Comparison of ENCODE assay signal across 15 cellular contexts in the genomic region with DNA sequence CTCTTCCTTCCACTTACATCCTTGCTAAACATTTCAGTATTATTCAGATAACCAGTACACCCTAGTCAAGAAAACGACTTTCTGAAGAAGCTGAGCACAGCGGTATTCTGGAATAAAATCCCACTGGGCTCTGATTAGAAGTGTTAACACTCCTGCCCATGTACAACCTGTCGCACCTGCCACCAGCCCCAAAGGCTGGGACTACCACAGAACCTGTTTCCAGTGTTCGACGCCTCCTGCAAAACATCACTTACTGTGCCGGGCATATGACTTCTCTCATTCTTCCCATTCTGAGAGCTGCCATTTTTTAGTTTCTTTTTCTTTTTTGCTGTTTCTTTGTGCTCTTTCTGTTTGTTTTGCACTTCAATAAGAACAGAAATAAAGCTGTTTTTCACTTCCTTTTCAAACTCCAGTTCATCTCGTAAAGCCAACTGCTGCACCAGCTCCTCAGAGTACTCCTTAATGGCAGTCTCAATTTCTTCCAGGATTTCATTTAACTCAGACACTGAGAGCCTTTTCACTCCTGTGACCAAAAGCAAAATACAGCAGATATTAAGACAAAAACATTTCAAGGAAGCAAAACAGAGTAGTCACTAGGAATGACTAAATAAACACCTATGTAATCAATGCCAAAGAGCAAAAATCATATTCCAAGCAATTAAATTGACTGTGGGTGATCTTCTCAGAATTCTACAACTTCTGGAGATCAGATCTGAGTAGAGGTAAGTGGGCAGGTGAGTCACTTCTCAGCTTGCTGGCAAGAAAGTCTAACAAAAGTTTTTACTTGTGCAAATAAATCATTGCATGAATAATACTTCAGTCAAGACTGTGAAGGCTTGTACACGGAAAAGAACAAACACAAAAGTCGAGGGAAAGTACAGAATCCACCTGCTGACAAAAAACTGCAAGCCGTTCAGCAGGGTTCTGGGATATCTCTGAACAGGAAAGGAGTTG. TPM values are rescaled to one million over a fixed set of nuclear protein-coding genes. Genes with fewer than 3 reads are reported as not detected.
A peak's percentile ranks its signal among the peaks of the same experiment; 100 is the strongest.
DNase-seq lines count a peak whose midpoint lies in the region; ATAC-seq, FAIRE-seq and TF ChIP-seq lines count a peak whose summit lies in the region.
"Had no signal": no experiment of that assay in that cellular context is flagged by ENCODE, and none has a peak within 500 bp of the region (broad histone marks: within the 10 kb centered on the region; RNA-seq: fewer than 3 reads in every experiment).

No MANE protein-coding gene starts in this region.

- H3K27me3 Mint-ChIP-seq in naive thymus-derived CD8-positive, alpha-beta T cell = no peaks in the 10 kb centered on the region

- no TSS peak for BruUV-seq in GM12878 (replicated peaks; lab: Mats Ljungman, UMichigan)

- 0 out of 2 replicates have a peak, but pooled peaks cover 5% of the 10 kb centered on the region for H3K4me1 ChIP-seq in GM12878 (ENCODE audit: control insufficient read depth, insufficient read depth, low read length)

- H3K9me3 ChIP-seq in GM12878 (replicated peaks; ENCODE audit: control insufficient read depth, insufficient read depth, low read length) = no peaks in the 10 kb centered on the region
- H3K9me3 ChIP-seq: transverse colon had no signal

- H3K27ac Mint-ChIP-seq in naive thymus-derived CD8-positive, alpha-beta T cell = peak overlapping the region in 7 of 10 donors; percentile 3 to 82 (median 68)

- no peaks in the 10 kb centered on the region for H4K20me1 ChIP-seq in GM12878 (ENCODE audit: control insufficient read depth, insufficient read depth)

- no peak for TF ChIP-seq CTCF in GM12878 (IDR thresholded peaks at IDR 0.05 in 2 of 3, conservative IDR thresholded peaks at IDR 0.05 in 1 of 3; ENCODE audit: control insufficient read depth in 2 of 3, extremely low read depth in 1 of 3, insufficient read depth in 1 of 3, low read depth in 3 of 3, low read length in 3 of 3)

- peaks cover 2 to 13% (median 11%) of the 10 kb centered on the region in 4 donors for H3K4me1 Mint-ChIP-seq in naive thymus-derived CD8-positive, alpha-beta T cell

- RAD21 ChIA-PET in GM12878 (lab: Charles Lee; ENCODE audit: unreplicated experiment) = no interaction called here

- TF ChIP-seq EP300 in GM12878 (IDR thresholded peaks at IDR 0.05; ENCODE audit: borderline replicate concordance in 1 of 2, control insufficient read depth in 1 of 2, low read depth in 2 of 2, low read length in 2 of 2) = no peak

- peaks cover 0 to 14% of the 10 kb centered on the region in 2 experiments; a peak in 3 of 4 replicates for H3K36me3 ChIP-seq in GM12878 (ENCODE audit: control insufficient read depth in 2 of 2, insufficient read depth in 2 of 2, low read length in 1 of 2)

- WGBS in GM12878 (ENCODE audit: insufficient coverage, insufficient replicate concordance, low lambda C conversion rate, missing lambda C conversion rate) = 82% methylated on average over 10 of the region's 10 CpGs

- no peak overlapping the region for H3K27ac ChIP-seq in GM12878 (ENCODE audit: control insufficient read depth, insufficient read depth)
- H3K27ac ChIP-seq: 22Rv1 had no signal

- peak overlapping the region in 3 of 10 donors; percentile 12 to 43 (median 25) for H3K4me3 Mint-ChIP-seq in naive thymus-derived CD8-positive, alpha-beta T cell

- DNase-seq in DMS53 (lab: John Stamatoyannopoulos, UW) = peak; percentile 29
- no peak for DNase-seq in DMS53 treated with DMSO at 0.1 percent for 48 hours (lab: John Stamatoyannopoulos, UW; ENCODE audit: unreplicated experiment)
- DNase-seq in GM12878 (ENCODE audit: low read depth, low spot score) = no peak
- no peak for DNase-seq in naive thymus-derived CD8-positive, alpha-beta T cell
- DNase-seq in islet precursor cell = no peak
- no peak for DNase-seq in NCI-H1930 (lab: John Stamatoyannopoulos, UW)
- DNase-seq: amniotic stem cell, DMS 273 treated with DMSO at 0.1 percent for 48 hours, foreskin fibroblast, kidney glomerular epithelial cell, NCI-H2081, transverse colon had no signal

- no peak overlapping the region for H3K4me3 ChIP-seq in GM12878
- H3K4me3 ChIP-seq: transverse colon had no signal

- H3K9me3 Mint-ChIP-seq in naive thymus-derived CD8-positive, alpha-beta T cell = no peaks in the 10 kb centered on the region

- peak; percentile 54 for FAIRE-seq in GM12878 (lab: Jason Lieb, UNC)

- POLR2A ChIA-PET in GM12878 (lab: Charles Lee) = no interaction called here
- POLR2A ChIA-PET in naive thymus-derived CD8-positive, alpha-beta T cell (lab: Charles Lee) = no interaction called here

- no peaks in the 10 kb centered on the region for H3K27me3 ChIP-seq in GM12878 (replicated peaks in 1 of 2; ENCODE audit: control insufficient read depth in 2 of 2, insufficient read depth in 2 of 2, low read length in 1 of 2)
- H3K27me3 ChIP-seq: transverse colon had no signal

- no peaks in the 10 kb centered on the region for H3K79me2 ChIP-seq in GM12878 (ENCODE audit: control insufficient read depth, insufficient read depth, low read length)

- ATAC-seq in HG03103 (IDR thresholded peaks at IDR 0.05; ENCODE audit: low read depth, unreplicated experiment) = peak; percentile 46
- ATAC-seq in GM12878 = no peak
- no peak for ATAC-seq in naive thymus-derived CD8-positive, alpha-beta T cell
- no peak for ATAC-seq in GM18870 (IDR thresholded peaks at IDR 0.05; ENCODE audit: unreplicated experiment)

- peaks cover 20 to 97% (median 84%) of the 10 kb centered on the region in 3 donors for H3K36me3 Mint-ChIP-seq in naive thymus-derived CD8-positive, alpha-beta T cell

- no peak for TF ChIP-seq POLR2A in GM12878 (IDR thresholded peaks at IDR 0.05; ENCODE audit: low read depth, low read length)

- CTCF ChIA-PET in GM12878 (lab: Yijun Ruan, JAX) = interaction anchor here (1.0 kb wide), 1 partner anchor 9 kb away, joined by 3 read pairs; no protein-coding TSS in a partner anchor

- H2AFZ ChIP-seq in GM12878 (ENCODE audit: control insufficient read depth, low read depth, low read length) = no peak overlapping the region

- intact Hi-C loops in GM12878 (cut with micrococcal nuclease; ENCODE audit: unreplicated experiment) = no loop called here

- in situ Hi-C loops in GM12878 (cut with MboI) = no loop called here

- SMC1A ChIA-PET in GM12878 (lab: Charles Lee; ENCODE audit: uncharacterized antibody, unreplicated experiment) = no interaction called here

- TF ChIP-seq RAD21 in GM12878 (IDR thresholded peaks at IDR 0.05; ENCODE audit: insufficient read depth, low read depth, low read length) = no peak

- H3K9ac ChIP-seq in GM12878 (ENCODE audit: control insufficient read depth, insufficient read depth, low read length) = no peak overlapping the region

- no peak overlapping the region for H3K4me2 ChIP-seq in GM12878 (ENCODE audit: control insufficient read depth, insufficient read depth)

TF ChIP-seq in GM12878, 131 proteins besides CTCF, POLR2A, EP300 and RAD21 (continues in another document):
- TF ChIP-seq NFYA (IDR thresholded peaks at IDR 0.05; ENCODE audit: borderline replicate concordance, low read depth, low read length) = no peak
- TF ChIP-seq NR2C2 (IDR thresholded peaks at IDR 0.05; ENCODE audit: borderline replicate concordance, control insufficient read depth, insufficient read length, low read depth) = no peak
- TF ChIP-seq, protein P1, sequence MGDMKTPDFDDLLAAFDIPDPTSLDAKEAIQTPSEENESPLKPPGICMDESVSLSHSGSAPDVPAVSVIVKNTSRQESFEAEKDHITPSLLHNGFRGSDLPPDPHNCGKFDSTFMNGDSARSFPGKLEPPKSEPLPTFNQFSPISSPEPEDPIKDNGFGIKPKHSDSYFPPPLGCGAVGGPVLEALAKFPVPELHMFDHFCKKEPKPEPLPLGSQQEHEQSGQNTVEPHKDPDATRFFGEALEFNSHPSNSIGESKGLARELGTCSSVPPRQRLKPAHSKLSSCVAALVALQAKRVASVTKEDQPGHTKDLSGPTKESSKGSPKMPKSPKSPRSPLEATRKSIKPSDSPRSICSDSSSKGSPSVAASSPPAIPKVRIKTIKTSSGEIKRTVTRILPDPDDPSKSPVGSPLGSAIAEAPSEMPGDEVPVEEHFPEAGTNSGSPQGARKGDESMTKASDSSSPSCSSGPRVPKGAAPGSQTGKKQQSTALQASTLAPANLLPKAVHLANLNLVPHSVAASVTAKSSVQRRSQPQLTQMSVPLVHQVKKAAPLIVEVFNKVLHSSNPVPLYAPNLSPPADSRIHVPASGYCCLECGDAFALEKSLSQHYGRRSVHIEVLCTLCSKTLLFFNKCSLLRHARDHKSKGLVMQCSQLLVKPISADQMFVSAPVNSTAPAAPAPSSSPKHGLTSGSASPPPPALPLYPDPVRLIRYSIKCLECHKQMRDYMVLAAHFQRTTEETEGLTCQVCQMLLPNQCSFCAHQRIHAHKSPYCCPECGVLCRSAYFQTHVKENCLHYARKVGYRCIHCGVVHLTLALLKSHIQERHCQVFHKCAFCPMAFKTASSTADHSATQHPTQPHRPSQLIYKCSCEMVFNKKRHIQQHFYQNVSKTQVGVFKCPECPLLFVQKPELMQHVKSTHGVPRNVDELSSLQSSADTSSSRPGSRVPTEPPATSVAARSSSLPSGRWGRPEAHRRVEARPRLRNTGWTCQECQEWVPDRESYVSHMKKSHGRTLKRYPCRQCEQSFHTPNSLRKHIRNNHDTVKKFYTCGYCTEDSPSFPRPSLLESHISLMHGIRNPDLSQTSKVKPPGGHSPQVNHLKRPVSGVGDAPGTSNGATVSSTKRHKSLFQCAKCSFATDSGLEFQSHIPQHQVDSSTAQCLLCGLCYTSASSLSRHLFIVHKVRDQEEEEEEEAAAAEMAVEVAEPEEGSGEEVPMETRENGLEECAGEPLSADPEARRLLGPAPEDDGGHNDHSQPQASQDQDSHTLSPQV (IDR thresholded peaks at IDR 0.05) = no peak
- TF ChIP-seq CREB1 (IDR thresholded peaks at IDR 0.05; ENCODE audit: low read depth) = no peak
- TF ChIP-seq CHD4 (IDR thresholded peaks at IDR 0.05) = no peak

RNA-seq across cellular contexts. Expression of gene FEZ2, which starts 19.3 kb away (rescaled TPM):
- total RNA-seq in GM12878 (2013; cell fraction: nucleolus; rRNA removed) = 64.4 and 72.6 TPM in 2 replicates
- total RNA-seq in GM12878 (2014; rRNA removed) = 8.1 and 12.7 TPM in 2 replicates
- 12.3 and 14.1 TPM in 2 replicates for total RNA-seq in GM12878 (2014; rRNA removed; fragmentation: Illumina TruSeq; extraction: Trizol)
- total RNA-seq in GM12878 (2021) = 8.0 and 8.4 TPM in 2 replicates
- 3.1 TPM for polyA plus RNA-seq in GM12878 (2011; ENCODE audit: low read depth)
- polyA plus RNA-seq in GM12878 (2011; rRNA removed) = 15.4 and 25.0 TPM in 2 replicates
- 4.0 and 4.7 TPM in 2 replicates for polyA plus RNA-seq in GM12878 (2011; cell fraction: cytosol; rRNA removed)
- 12.8 and 14.2 TPM in 2 replicates for polyA plus RNA-seq in GM12878 (2011; cell fraction: nucleus; rRNA removed)
- 6.6 and 7.6 TPM in 2 replicates for polyA plus RNA-seq in GM12878 (2012)
- polyA plus RNA-seq in GM12878 (2014; fragmentation: Illumina TruSeq; extraction: Trizol) = 10.5 and 13.8 TPM in 2 replicates
- 1 to 10 TPM; 3.0 to 3.8 TPM for polyA plus RNA-seq in GM12878 (2014; fragmentation: Nextera tagmentation; extraction: Ambion mirVana)
- polyA plus RNA-seq in GM12878 (2014; rRNA removed) = 5.0 and 5.2 TPM in 2 replicates
- polyA plus RNA-seq in GM12878 (2016; fragmentation: Nextera tagmentation; extraction: Ambion mirVana) = 1 to 10 TPM; 4.1 to 4.3 TPM
- polyA minus RNA-seq in GM12878 (2011; rRNA and poly(A)+ RNA removed) = 9.2 and 12.8 TPM in 2 replicates
- polyA minus RNA-seq in GM12878 (2011; cell fraction: cytosol; rRNA and poly(A)+ RNA removed) = 2.0 and 3.0 TPM in 2 replicates
- polyA minus RNA-seq in GM12878 (2011; cell fraction: nucleus; rRNA and poly(A)+ RNA removed) = 13.2 and 20.4 TPM in 2 replicates
- 10 to 100 TPM; 11.9 to 15.2 TPM for total RNA-seq in naive thymus-derived CD8-positive, alpha-beta T cell
- polyA plus RNA-seq in naive thymus-derived CD8-positive, alpha-beta T cell = 1 to 10 TPM; 1.5 to 2.1 (median 1.5) TPM
